2 cellular contexts compared by ENCODE assay signal in genomic region chr2:240494194-240494793, GRCh38.
TF ChIP-seq lines count a peak whose summit lies in the region.

No MANE protein-coding gene starts in this region.

TF ChIP-seq in SK-N-SH, 30 proteins besides CTCF, POLR2A, EP300 and RAD21 (continued from another document):
- TF ChIP-seq IRF3 (IDR thresholded peaks at IDR 0.05; ENCODE audit: low read depth, low read length), result no peak
TF ChIP-seq in SK-N-SH: peak in this region for 0.

TF ChIP-seq in SK-N-SH treated with all-trans-retinoic acid at 6 μM for 48 hours, 23 proteins besides CTCF, POLR2A, EP300 and RAD21 (continued from another document):
- TF ChIP-seq, protein P1, sequence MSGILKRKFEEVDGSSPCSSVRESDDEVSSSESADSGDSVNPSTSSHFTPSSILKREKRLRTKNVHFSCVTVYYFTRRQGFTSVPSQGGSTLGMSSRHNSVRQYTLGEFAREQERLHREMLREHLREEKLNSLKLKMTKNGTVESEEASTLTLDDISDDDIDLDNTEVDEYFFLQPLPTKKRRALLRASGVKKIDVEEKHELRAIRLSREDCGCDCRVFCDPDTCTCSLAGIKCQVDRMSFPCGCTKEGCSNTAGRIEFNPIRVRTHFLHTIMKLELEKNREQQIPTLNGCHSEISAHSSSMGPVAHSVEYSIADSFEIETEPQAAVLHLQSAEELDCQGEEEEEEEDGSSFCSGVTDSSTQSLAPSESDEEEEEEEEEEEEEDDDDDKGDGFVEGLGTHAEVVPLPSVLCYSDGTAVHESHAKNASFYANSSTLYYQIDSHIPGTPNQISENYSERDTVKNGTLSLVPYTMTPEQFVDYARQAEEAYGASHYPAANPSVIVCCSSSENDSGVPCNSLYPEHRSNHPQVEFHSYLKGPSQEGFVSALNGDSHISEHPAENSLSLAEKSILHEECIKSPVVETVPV (CRISPR knock-in tag; IDR thresholded peaks at IDR 0.05), result no peak
- TF ChIP-seq ZNF70 (CRISPR knock-in tag; IDR thresholded peaks at IDR 0.05), result no peak
TF ChIP-seq in SK-N-SH treated with all-trans-retinoic acid at 6 μM for 48 hours: peak in this region for 0.
